1 cellular context compared by ENCODE assay signal in genomic region chr5:149549461-149550266, GRCh38.
TF ChIP-seq lines count a peak whose summit lies in the region.

No MANE protein-coding gene starts in this region.

TF ChIP-seq in GM12878, 131 proteins besides CTCF, POLR2A, EP300 and RAD21 (continued from another document and continues in another):
- TF ChIP-seq, protein P1, sequence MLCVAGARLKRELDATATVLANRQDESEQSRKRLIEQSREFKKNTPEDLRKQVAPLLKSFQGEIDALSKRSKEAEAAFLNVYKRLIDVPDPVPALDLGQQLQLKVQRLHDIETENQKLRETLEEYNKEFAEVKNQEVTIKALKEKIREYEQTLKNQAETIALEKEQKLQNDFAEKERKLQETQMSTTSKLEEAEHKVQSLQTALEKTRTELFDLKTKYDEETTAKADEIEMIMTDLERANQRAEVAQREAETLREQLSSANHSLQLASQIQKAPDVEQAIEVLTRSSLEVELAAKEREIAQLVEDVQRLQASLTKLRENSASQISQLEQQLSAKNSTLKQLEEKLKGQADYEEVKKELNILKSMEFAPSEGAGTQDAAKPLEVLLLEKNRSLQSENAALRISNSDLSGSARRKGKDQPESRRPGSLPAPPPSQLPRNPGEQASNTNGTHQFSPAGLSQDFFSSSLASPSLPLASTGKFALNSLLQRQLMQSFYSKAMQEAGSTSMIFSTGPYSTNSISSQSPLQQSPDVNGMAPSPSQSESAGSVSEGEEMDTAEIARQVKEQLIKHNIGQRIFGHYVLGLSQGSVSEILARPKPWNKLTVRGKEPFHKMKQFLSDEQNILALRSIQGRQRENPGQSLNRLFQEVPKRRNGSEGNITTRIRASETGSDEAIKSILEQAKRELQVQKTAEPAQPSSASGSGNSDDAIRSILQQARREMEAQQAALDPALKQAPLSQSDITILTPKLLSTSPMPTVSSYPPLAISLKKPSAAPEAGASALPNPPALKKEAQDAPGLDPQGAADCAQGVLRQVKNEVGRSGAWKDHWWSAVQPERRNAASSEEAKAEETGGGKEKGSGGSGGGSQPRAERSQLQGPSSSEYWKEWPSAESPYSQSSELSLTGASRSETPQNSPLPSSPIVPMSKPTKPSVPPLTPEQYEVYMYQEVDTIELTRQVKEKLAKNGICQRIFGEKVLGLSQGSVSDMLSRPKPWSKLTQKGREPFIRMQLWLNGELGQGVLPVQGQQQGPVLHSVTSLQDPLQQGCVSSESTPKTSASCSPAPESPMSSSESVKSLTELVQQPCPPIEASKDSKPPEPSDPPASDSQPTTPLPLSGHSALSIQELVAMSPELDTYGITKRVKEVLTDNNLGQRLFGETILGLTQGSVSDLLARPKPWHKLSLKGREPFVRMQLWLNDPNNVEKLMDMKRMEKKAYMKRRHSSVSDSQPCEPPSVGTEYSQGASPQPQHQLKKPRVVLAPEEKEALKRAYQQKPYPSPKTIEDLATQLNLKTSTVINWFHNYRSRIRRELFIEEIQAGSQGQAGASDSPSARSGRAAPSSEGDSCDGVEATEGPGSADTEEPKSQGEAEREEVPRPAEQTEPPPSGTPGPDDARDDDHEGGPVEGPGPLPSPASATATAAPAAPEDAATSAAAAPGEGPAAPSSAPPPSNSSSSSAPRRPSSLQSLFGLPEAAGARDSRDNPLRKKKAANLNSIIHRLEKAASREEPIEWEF (IDR thresholded peaks at IDR 0.05; ENCODE audit: insufficient replicate concordance, low read depth, low read length): no peak
- TF ChIP-seq JUND (IDR thresholded peaks at IDR 0.05; ENCODE audit: low read depth, low read length) (no peak), STAT1 (conservative IDR thresholded peaks at IDR 0.05) (no peak; the same call in 1 of the 2 replicates), ZBTB33 (IDR thresholded peaks at IDR 0.05) (no peak), ZSCAN29 (IDR thresholded peaks at IDR 0.05) (no peak), ZNF622 (IDR thresholded peaks at IDR 0.05) (no peak), NFXL1 (IDR thresholded peaks at IDR 0.05; ENCODE audit: borderline replicate concordance) (no peak), SMARCA5 (IDR thresholded peaks at IDR 0.05) (peak; percentile 88; the same call in 1 of the 2 replicates), STAT3 (IDR thresholded peaks at IDR 0.05; ENCODE audit: low read depth, low read length) (no peak), RCOR1 (conservative IDR thresholded peaks at IDR 0.05; ENCODE audit: low read depth, low read length) (no peak), NBN (IDR thresholded peaks at IDR 0.05) (no peak), SMC3 (IDR thresholded peaks at IDR 0.05; ENCODE audit: borderline replicate concordance, low read length) (no peak), CREB1 (IDR thresholded peaks at IDR 0.05; ENCODE audit: low read depth) (no peak), NFYA (IDR thresholded peaks at IDR 0.05; ENCODE audit: borderline replicate concordance, low read depth, low read length) (no peak), RELA (IDR thresholded peaks at IDR 0.05; ENCODE audit: borderline replicate concordance, partially characterized antibody) (no peak), HDAC2 (IDR thresholded peaks at IDR 0.05) (no peak), MXI1 (IDR thresholded peaks at IDR 0.05; ENCODE audit: low read depth, low read length) (no peak), BRCA1 (IDR thresholded peaks at IDR 0.05; ENCODE audit: low read depth, low read length) (no peak), BCL3 (IDR thresholded peaks at IDR 0.05; ENCODE audit: borderline replicate concordance, insufficient read depth, low read depth, low read length, poor library complexity, severe bottlenecking) (no peak), FOXK2 (IDR thresholded peaks at IDR 0.05) (no peak), TAF1 (IDR thresholded peaks at IDR 0.05; ENCODE audit: borderline replicate concordance, low read depth, low read length) (peak; percentile 39; the same call in 1 of the 2 replicates), RB1 (IDR thresholded peaks at IDR 0.05; ENCODE audit: borderline replicate concordance) (no peak), HSF1 (IDR thresholded peaks at IDR 0.05; ENCODE audit: low read depth, low read length) (no peak), ESRRA (IDR thresholded peaks at IDR 0.05; ENCODE audit: low read length) (0 out of 2 replicates have a peak, but pooled peaks have one; percentile 36), JUNB (IDR thresholded peaks at IDR 0.05) (no peak), KAT2A (conservative IDR thresholded peaks at IDR 0.05; ENCODE audit: control insufficient read depth, low read depth, low read length) (no peak), GATAD2B (conservative IDR thresholded peaks at IDR 0.05; ENCODE audit: low read depth) (0 out of 2 replicates have a peak, but pooled peaks have one; percentile 20), SPI1 (IDR thresholded peaks at IDR 0.05; ENCODE audit: borderline replicate concordance, insufficient read depth, low read depth, low read length) (peak; percentile 98), SMAD5 (IDR thresholded peaks at IDR 0.05; ENCODE audit: low read depth) (no peak), BHLHE40 (IDR thresholded peaks at IDR 0.05; ENCODE audit: borderline replicate concordance in 1 of 2, low read depth in 2 of 2, low read length in 1 of 2) (peak in 1 of 2 experiments; percentile 7; a peak in 1 of 4 replicates)
- TF ChIP-seq, protein P2, sequence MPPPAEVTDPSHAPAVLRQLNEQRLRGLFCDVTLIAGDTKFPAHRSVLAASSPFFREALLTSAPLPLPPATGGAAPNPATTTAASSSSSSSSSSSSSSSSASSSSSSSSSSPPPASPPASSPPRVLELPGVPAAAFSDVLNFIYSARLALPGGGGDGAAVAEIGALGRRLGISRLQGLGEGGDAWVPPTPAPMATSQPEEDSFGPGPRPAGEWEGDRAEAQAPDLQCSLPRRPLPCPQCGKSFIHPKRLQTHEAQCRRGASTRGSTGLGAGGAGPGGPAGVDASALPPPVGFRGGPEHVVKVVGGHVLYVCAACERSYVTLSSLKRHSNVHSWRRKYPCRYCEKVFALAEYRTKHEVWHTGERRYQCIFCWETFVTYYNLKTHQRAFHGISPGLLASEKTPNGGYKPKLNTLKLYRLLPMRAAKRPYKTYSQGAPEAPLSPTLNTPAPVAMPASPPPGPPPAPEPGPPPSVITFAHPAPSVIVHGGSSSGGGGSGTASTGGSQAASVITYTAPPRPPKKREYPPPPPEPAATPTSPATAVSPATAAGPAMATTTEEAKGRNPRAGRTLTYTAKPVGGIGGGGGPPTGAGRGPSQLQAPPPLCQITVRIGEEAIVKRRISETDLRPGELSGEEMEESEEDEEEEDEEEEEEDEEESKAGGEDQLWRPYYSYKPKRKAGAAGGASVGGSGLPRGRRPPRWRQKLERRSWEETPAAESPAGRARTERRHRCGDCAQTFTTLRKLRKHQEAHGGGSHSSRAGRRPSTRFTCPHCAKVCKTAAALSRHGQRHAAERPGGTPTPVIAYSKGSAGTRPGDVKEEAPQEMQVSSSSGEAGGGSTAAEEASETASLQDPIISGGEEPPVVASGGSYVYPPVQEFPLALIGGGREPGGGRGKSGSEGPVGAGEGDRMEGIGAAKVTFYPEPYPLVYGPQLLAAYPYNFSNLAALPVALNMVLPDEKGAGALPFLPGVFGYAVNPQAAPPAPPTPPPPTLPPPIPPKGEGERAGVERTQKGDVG (CRISPR knock-in tag; IDR thresholded peaks at IDR 0.05): no peak
- TF ChIP-seq, protein P3, sequence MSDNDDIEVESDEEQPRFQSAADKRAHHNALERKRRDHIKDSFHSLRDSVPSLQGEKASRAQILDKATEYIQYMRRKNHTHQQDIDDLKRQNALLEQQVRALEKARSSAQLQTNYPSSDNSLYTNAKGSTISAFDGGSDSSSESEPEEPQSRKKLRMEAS (IDR thresholded peaks at IDR 0.05; ENCODE audit: low read depth, low read length): no peak
- TF ChIP-seq, protein P4, sequence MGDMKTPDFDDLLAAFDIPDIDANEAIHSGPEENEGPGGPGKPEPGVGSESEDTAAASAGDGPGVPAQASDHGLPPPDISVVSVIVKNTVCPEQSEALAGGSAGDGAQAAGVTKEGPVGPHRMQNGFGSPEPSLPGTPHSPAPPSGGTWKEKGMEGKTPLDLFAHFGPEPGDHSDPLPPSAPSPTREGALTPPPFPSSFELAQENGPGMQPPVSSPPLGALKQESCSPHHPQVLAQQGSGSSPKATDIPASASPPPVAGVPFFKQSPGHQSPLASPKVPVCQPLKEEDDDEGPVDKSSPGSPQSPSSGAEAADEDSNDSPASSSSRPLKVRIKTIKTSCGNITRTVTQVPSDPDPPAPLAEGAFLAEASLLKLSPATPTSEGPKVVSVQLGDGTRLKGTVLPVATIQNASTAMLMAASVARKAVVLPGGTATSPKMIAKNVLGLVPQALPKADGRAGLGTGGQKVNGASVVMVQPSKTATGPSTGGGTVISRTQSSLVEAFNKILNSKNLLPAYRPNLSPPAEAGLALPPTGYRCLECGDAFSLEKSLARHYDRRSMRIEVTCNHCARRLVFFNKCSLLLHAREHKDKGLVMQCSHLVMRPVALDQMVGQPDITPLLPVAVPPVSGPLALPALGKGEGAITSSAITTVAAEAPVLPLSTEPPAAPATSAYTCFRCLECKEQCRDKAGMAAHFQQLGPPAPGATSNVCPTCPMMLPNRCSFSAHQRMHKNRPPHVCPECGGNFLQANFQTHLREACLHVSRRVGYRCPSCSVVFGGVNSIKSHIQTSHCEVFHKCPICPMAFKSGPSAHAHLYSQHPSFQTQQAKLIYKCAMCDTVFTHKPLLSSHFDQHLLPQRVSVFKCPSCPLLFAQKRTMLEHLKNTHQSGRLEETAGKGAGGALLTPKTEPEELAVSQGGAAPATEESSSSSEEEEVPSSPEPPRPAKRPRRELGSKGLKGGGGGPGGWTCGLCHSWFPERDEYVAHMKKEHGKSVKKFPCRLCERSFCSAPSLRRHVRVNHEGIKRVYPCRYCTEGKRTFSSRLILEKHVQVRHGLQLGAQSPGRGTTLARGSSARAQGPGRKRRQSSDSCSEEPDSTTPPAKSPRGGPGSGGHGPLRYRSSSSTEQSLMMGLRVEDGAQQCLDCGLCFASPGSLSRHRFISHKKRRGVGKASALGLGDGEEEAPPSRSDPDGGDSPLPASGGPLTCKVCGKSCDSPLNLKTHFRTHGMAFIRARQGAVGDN (IDR thresholded peaks at IDR 0.05): no peak; the same call in 1 of the 2 replicates
- TF ChIP-seq, protein P5, sequence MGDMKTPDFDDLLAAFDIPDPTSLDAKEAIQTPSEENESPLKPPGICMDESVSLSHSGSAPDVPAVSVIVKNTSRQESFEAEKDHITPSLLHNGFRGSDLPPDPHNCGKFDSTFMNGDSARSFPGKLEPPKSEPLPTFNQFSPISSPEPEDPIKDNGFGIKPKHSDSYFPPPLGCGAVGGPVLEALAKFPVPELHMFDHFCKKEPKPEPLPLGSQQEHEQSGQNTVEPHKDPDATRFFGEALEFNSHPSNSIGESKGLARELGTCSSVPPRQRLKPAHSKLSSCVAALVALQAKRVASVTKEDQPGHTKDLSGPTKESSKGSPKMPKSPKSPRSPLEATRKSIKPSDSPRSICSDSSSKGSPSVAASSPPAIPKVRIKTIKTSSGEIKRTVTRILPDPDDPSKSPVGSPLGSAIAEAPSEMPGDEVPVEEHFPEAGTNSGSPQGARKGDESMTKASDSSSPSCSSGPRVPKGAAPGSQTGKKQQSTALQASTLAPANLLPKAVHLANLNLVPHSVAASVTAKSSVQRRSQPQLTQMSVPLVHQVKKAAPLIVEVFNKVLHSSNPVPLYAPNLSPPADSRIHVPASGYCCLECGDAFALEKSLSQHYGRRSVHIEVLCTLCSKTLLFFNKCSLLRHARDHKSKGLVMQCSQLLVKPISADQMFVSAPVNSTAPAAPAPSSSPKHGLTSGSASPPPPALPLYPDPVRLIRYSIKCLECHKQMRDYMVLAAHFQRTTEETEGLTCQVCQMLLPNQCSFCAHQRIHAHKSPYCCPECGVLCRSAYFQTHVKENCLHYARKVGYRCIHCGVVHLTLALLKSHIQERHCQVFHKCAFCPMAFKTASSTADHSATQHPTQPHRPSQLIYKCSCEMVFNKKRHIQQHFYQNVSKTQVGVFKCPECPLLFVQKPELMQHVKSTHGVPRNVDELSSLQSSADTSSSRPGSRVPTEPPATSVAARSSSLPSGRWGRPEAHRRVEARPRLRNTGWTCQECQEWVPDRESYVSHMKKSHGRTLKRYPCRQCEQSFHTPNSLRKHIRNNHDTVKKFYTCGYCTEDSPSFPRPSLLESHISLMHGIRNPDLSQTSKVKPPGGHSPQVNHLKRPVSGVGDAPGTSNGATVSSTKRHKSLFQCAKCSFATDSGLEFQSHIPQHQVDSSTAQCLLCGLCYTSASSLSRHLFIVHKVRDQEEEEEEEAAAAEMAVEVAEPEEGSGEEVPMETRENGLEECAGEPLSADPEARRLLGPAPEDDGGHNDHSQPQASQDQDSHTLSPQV (IDR thresholded peaks at IDR 0.05): no peak
- TF ChIP-seq, protein P6, sequence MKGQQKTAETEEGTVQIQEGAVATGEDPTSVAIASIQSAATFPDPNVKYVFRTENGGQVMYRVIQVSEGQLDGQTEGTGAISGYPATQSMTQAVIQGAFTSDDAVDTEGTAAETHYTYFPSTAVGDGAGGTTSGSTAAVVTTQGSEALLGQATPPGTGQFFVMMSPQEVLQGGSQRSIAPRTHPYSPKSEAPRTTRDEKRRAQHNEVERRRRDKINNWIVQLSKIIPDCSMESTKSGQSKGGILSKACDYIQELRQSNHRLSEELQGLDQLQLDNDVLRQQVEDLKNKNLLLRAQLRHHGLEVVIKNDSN (IDR thresholded peaks at IDR 0.05; ENCODE audit: borderline replicate concordance, extremely low read length, insufficient read depth, low read depth, low read length): no peak
